Comparison of ENCODE assay signal across 1 cellular context in genomic region chr20:51542894-51543788, GRCh38.
TF ChIP-seq lines count a peak whose summit lies in the region.

No MANE protein-coding gene starts in this region.

TF ChIP-seq in HepG2, 621 proteins besides CTCF, POLR2A, EP300 and RAD21 (continued from another document and continues in another):
- TF ChIP-seq ZNF574 (CRISPR knock-in tag; IDR thresholded peaks at IDR 0.05), result peak; percentile 13; the same call in 1 of the 2 replicates
- TF ChIP-seq MAX (IDR thresholded peaks at IDR 0.05), result peak; percentile 55; the same call in 1 of the 2 replicates
- no peak for TF ChIP-seq ZNF597 (CRISPR knock-in tag; IDR thresholded peaks at IDR 0.05)
- TF ChIP-seq ZNF777 (CRISPR knock-in tag; IDR thresholded peaks at IDR 0.05), result no peak
- 0 out of 2 replicates have a peak, but pooled peaks have one; percentile 8 for TF ChIP-seq ZGPAT (CRISPR knock-in tag; IDR thresholded peaks at IDR 0.05)
- TF ChIP-seq RBAK (CRISPR knock-in tag; IDR thresholded peaks at IDR 0.05), result peak; percentile 49; the same call in 1 of the 2 replicates
- no peak for TF ChIP-seq PAXIP1 (CRISPR knock-in tag; conservative IDR thresholded peaks at IDR 0.05)
- no peak for TF ChIP-seq TMF1 (CRISPR knock-in tag; IDR thresholded peaks at IDR 0.05; ENCODE audit: low read depth)
- no peak for TF ChIP-seq LCORL (IDR thresholded peaks at IDR 0.05)
- 0 out of 2 replicates have a peak, but pooled peaks have one; percentile 69 for TF ChIP-seq LCORL (CRISPR knock-in tag; IDR thresholded peaks at IDR 0.05)
- no peak; the same call in 1 of the 2 replicates for TF ChIP-seq NFYB (CRISPR knock-in tag; IDR thresholded peaks at IDR 0.05)
- no peak for TF ChIP-seq TEAD3 (CRISPR knock-in tag; optimal IDR thresholded peaks at IDR 0.05; ENCODE audit: borderline replicate concordance)
- TF ChIP-seq TSC22D2 (CRISPR knock-in tag; IDR thresholded peaks at IDR 0.05; ENCODE audit: borderline replicate concordance), result no peak
- TF ChIP-seq ZNF496 (CRISPR knock-in tag; IDR thresholded peaks at IDR 0.05; ENCODE audit: insufficient replicate concordance), result no peak
- no peak for TF ChIP-seq TFAP4 (IDR thresholded peaks at IDR 0.05; ENCODE audit: borderline replicate concordance, low read depth)
- peak; percentile 24; the same call in 1 of the 2 replicates for TF ChIP-seq MXD1 (CRISPR knock-in tag; IDR thresholded peaks at IDR 0.05)
- TF ChIP-seq MLX (CRISPR knock-in tag; IDR thresholded peaks at IDR 0.05), result no peak
- no peak for TF ChIP-seq KDM5B (CRISPR knock-in tag; IDR thresholded peaks at IDR 0.05; ENCODE audit: borderline replicate concordance)
- TF ChIP-seq NFAT5 (CRISPR knock-in tag; IDR thresholded peaks at IDR 0.05), result no peak
- TF ChIP-seq ZSCAN25 (CRISPR knock-in tag; IDR thresholded peaks at IDR 0.05), result 0 out of 2 replicates have a peak, but pooled peaks have one; percentile 52
- TF ChIP-seq ZBED4 (CRISPR knock-in tag; IDR thresholded peaks at IDR 0.05; ENCODE audit: borderline replicate concordance), result 0 out of 2 replicates have a peak, but pooled peaks have one; percentile 14
- TF ChIP-seq FOXO4 (CRISPR knock-in tag; conservative IDR thresholded peaks at IDR 0.05), result no peak
- TF ChIP-seq HBP1 (CRISPR knock-in tag; IDR thresholded peaks at IDR 0.05; ENCODE audit: low read depth), result no peak
- no peak for TF ChIP-seq ZFP36 (IDR thresholded peaks at IDR 0.05; ENCODE audit: borderline replicate concordance, low read depth, low read length, partially characterized antibody)
- TF ChIP-seq KDM4B (CRISPR knock-in tag; IDR thresholded peaks at IDR 0.05), result 0 out of 2 replicates have a peak, but pooled peaks have one; percentile 19
- 0 out of 2 replicates have a peak, but pooled peaks have one; percentile 3 for TF ChIP-seq ZSCAN21 (CRISPR knock-in tag; IDR thresholded peaks at IDR 0.05; ENCODE audit: borderline replicate concordance)
